ENCODE assay signal across 21 cellular contexts in genomic region chr13:112997188-112998135, GRCh38. TPM values are rescaled to one million over a fixed set of nuclear protein-coding genes. Genes with fewer than 3 reads are reported as not detected.
DNase-seq lines count a peak whose midpoint lies in the region; ATAC-seq and TF ChIP-seq lines count a peak whose summit lies in the region.
"Had no signal": no experiment of that assay in that cellular context is flagged by ENCODE, and none has a peak within 500 bp of the region (broad histone marks: within the 10 kb centered on the region; RNA-seq: fewer than 3 reads in every experiment).

No MANE protein-coding gene starts in this region.

- intact Hi-C loops in PC-3 (cut with micrococcal nuclease): no loop called here

- peaks cover 28% of the 10 kb centered on the region for H3K4me1 Mint-ChIP-seq in endodermal cell
- H3K4me1 Mint-ChIP-seq: memory B cell had no signal

- BruUV-seq in PC-3 (replicated peaks; lab: Mats Ljungman, UMichigan): no TSS peak

- no peaks in the 10 kb centered on the region for H3K36me3 Mint-ChIP-seq in endodermal cell (ENCODE audit: low read depth)
- H3K36me3 Mint-ChIP-seq: memory B cell had no signal

- no peaks in the 10 kb centered on the region for H3K27me3 ChIP-seq in PC-3 (ENCODE audit: low read length)
- H3K27me3 ChIP-seq in endodermal cell (ENCODE audit: control insufficient read depth, insufficient read depth, low read length, poor library complexity, severe bottlenecking): no peaks in the 10 kb centered on the region
- H3K27me3 ChIP-seq: ascending aorta had no signal

- peak overlapping the region; percentile 68 for H3K27ac Mint-ChIP-seq in endodermal cell
- H3K27ac Mint-ChIP-seq: activated CD8-positive, alpha-beta T cell treated with anti-CD3 and anti-CD28 coated beads, Interleukin-2, amount 10 ng/mL, durations not matched to agents 7 days and 5 days; activated naive CD4-positive, alpha-beta T cell treated with anti-CD3 and anti-CD28 coated beads for 36 hours; HFFc6; memory B cell had no signal

- H3K4me3 Mint-ChIP-seq in endodermal cell: no peak overlapping the region
- H3K4me3 Mint-ChIP-seq: activated CD8-positive, alpha-beta T cell treated with anti-CD3 and anti-CD28 coated beads, Interleukin-2, amount 10 ng/mL, durations not matched to agents 7 days and 5 days; activated naive CD4-positive, alpha-beta T cell treated with anti-CD3 and anti-CD28 coated beads for 36 hours; activated T-cell treated with anti-CD3 and anti-CD28 coated beads, Interleukin-2, amount 50 U/mL, for 4 hours; HFFc6; memory B cell; naive thymus-derived CD8-positive, alpha-beta T cell had no signal

- ATAC-seq in PC-3 (peak; percentile 58; the same call in 1 of the 2 replicates), GM21737 (IDR thresholded peaks at IDR 0.05; ENCODE audit: unreplicated experiment) (no peak)
- ATAC-seq: activated CD4-positive, CD25-positive, alpha-beta regulatory T cell treated with anti-CD3 and anti-CD28 coated beads, Interleukin-2, amount 50 U/mL, for 24 hours; activated CD8-positive, alpha-beta T cell treated with anti-CD3 and anti-CD28 coated beads, Interleukin-2, amount 10 ng/mL, durations not matched to agents 7 days and 5 days; activated T-cell treated with anti-CD3 and anti-CD28 coated beads, Interleukin-2, amount 50 U/mL, for 4 hours; naive thymus-derived CD8-positive, alpha-beta T cell had no signal

- no peaks in the 10 kb centered on the region for H4K20me1 ChIP-seq in PC-3 (ENCODE audit: low read length)

- no peaks in the 10 kb centered on the region for H3K36me3 ChIP-seq in PC-3 (ENCODE audit: low read depth, low read length)
- H3K36me3 ChIP-seq in endodermal cell (ENCODE audit: control insufficient read depth, insufficient read depth, low read length): no peaks in the 10 kb centered on the region
- H3K36me3 ChIP-seq: ascending aorta had no signal

- no peak overlapping the region for H3K4me2 ChIP-seq in PC-3 (ENCODE audit: low read length)

- no peak overlapping the region for H2AFZ ChIP-seq in PC-3 (ENCODE audit: low read length)

- H3K9ac ChIP-seq in PC-3 (ENCODE audit: low read length) (no peak overlapping the region), endodermal cell (ENCODE audit: extremely low read depth, low read length, poor library complexity, severe bottlenecking) (no peak overlapping the region)

- H3K79me2 ChIP-seq in PC-3 (ENCODE audit: low read length): no peaks in the 10 kb centered on the region

- no peaks in the 10 kb centered on the region for H3F3A ChIP-seq in PC-3 (ENCODE audit: low read length, unreplicated experiment)

- H3K9me2 ChIP-seq in PC-3 (replicated peaks; ENCODE audit: low read length): no peaks in the 10 kb centered on the region

- TF ChIP-seq CTCF in PC-3 (conservative IDR thresholded peaks at IDR 0.05; ENCODE audit: low read depth, low read length) (no peak), endodermal cell (conservative IDR thresholded peaks at IDR 0.05) (no peak)

- no peaks in the 10 kb centered on the region for H3K9me3 ChIP-seq in PC-3 (ENCODE audit: low read length)
- no peaks in the 10 kb centered on the region for H3K9me3 ChIP-seq in endodermal cell (ENCODE audit: control insufficient read depth, low read length)
- H3K9me3 ChIP-seq: ascending aorta had no signal

- DNase-seq in NCI-H748 (lab: John Stamatoyannopoulos, UW; ENCODE audit: unreplicated experiment): peak; percentile 36
- no peak for DNase-seq in NCI-H748 treated with DMSO at 0.1 percent for 48 hours (lab: John Stamatoyannopoulos, UW)
- no peak for DNase-seq in PC-3
- DNase-seq in endodermal cell: no peak
- peak; percentile 6 for DNase-seq in retina
- no peak for DNase-seq in glomerular visceral epithelial cell (ENCODE audit: extremely low spot score)
- DNase-seq in NCI-H1417 treated with DMSO at 0.1 percent for 48 hours (lab: John Stamatoyannopoulos, UW): no peak
- DNase-seq: activated CD8-positive, alpha-beta T cell treated with anti-CD3 and anti-CD28 coated beads, Interleukin-2, amount 10 ng/mL, durations not matched to agents 7 days and 5 days; activated naive CD4-positive, alpha-beta T cell treated with anti-CD3 and anti-CD28 coated beads for 36 hours; activated T-cell treated with anti-CD3 and anti-CD28 coated beads, Interleukin-2, amount 50 U/mL, for 4 hours; cerebellar nuclear complex; DMS79; HFFc6; naive thymus-derived CD8-positive, alpha-beta T cell; NCI-H187 treated with DMSO at 0.1 percent for 48 hours; NCI-H524 treated with DMSO at 0.1 percent for 48 hours; stimulated activated CD4-positive, alpha-beta T cell treated with anti-CD3 and anti-CD28 coated beads, Interleukin-15, amount 100 ng/mL, for 24 hours had no signal

- POLR2A ChIA-PET in PC-3 (lab: Charles Lee; ENCODE audit: unreplicated experiment): no interaction called here

- H3K4me1 ChIP-seq in PC-3 (ENCODE audit: insufficient read depth, low read length) (no peaks in the 10 kb centered on the region; the same call in 1 of the 2 replicates), endodermal cell (ENCODE audit: control insufficient read depth, insufficient read depth, low read length) (peaks cover 8% of the 10 kb centered on the region)
- H3K4me1 ChIP-seq: ascending aorta had no signal

- H3K4me3 ChIP-seq in PC-3 (ENCODE audit: low read length) (no peak overlapping the region), endodermal cell (ENCODE audit: low read length) (no peak overlapping the region)
- H3K4me3 ChIP-seq: ascending aorta had no signal

- H3K27me3 Mint-ChIP-seq in endodermal cell (ENCODE audit: insufficient read depth): no peaks in the 10 kb centered on the region

- no peak overlapping the region for H3K27ac ChIP-seq in PC-3 (ENCODE audit: low read length)
- H3K27ac ChIP-seq in endodermal cell (ENCODE audit: low read depth, low read length): no peak overlapping the region
- H3K27ac ChIP-seq: ascending aorta had no signal

- H3K9me3 Mint-ChIP-seq in endodermal cell: no peaks in the 10 kb centered on the region
- H3K9me3 Mint-ChIP-seq: activated naive CD4-positive, alpha-beta T cell treated with anti-CD3 and anti-CD28 coated beads for 36 hours; activated T-cell treated with anti-CD3 and anti-CD28 coated beads, Interleukin-2, amount 50 U/mL, for 4 hours; HFFc6; memory B cell; naive thymus-derived CD8-positive, alpha-beta T cell had no signal

- WGBS in endodermal cell (ENCODE audit: insufficient coverage in 1 of 2, insufficient read length in 1 of 2), 2 experiments: 92% methylated on average over 22 to 30 of the region's 30 CpGs

- CTCF ChIA-PET in PC-3 (lab: Charles Lee): no interaction called here

RNA-seq across cellular contexts. Expression of gene MCF2L, which starts 28.4 kb away (rescaled TPM):
- total RNA-seq in PC-3 (2014; rRNA removed) (5.9 and 11.6 TPM in 2 replicates), endodermal cell (10 to 100 TPM; 48.0 to 49.9 TPM)
- 29.6 TPM for polyA plus RNA-seq in endodermal cell (2013, experiment 1 of 2)
- polyA plus RNA-seq in endodermal cell (2013, experiment 2 of 2): 27.9 TPM
- total RNA-seq: HFFc6 had no signal

Comparison
In these comparisons a context has a peak if more than half of its experiments do, and no peak if none do; other contexts are left out.
1. DNase-seq: peak in NCI-H748 (single experiment) and retina (single experiment); none in NCI-H748 treated with DMSO at 0.1 percent for 48 hours (single experiment), PC-3 (single experiment), endodermal cell (single experiment), glomerular visceral epithelial cell (single experiment) and NCI-H1417 treated with DMSO at 0.1 percent for 48 hours (single experiment).